ENCODE assay signal across 1 cellular context in genomic region chr17:68777856-68778694, GRCh38.
TF ChIP-seq lines count a peak whose summit lies in the region.

No MANE protein-coding gene starts in this region.

TF ChIP-seq in HepG2, 621 proteins besides CTCF, POLR2A, EP300 and RAD21 (continued from another document):
- no peak; the same call in 1 of the 2 replicates for TF ChIP-seq NFKBIZ (CRISPR knock-in tag; IDR thresholded peaks at IDR 0.05)
- no peak for TF ChIP-seq NFE2L1 (CRISPR knock-in tag; IDR thresholded peaks at IDR 0.05; ENCODE audit: borderline replicate concordance)
- no peak for TF ChIP-seq FOXP1 (IDR thresholded peaks at IDR 0.05)
- peak; percentile 68 for TF ChIP-seq FOXP1 (CRISPR knock-in tag; IDR thresholded peaks at IDR 0.05)
- no peak for TF ChIP-seq ZBTB7B (CRISPR knock-in tag; IDR thresholded peaks at IDR 0.05)
- no peak for TF ChIP-seq ZHX2 (IDR thresholded peaks at IDR 0.05; ENCODE audit: low read depth)
- TF ChIP-seq ZHX2 (CRISPR knock-in tag; IDR thresholded peaks at IDR 0.05; ENCODE audit: borderline replicate concordance): 0 out of 2 replicates have a peak, but pooled peaks have one; percentile 8
- TF ChIP-seq MEIS1 (CRISPR knock-in tag; IDR thresholded peaks at IDR 0.05; ENCODE audit: borderline replicate concordance): peak; percentile 20; the same call in 1 of the 2 replicates
- no peak for TF ChIP-seq JUNB (CRISPR knock-in tag; IDR thresholded peaks at IDR 0.05; ENCODE audit: borderline replicate concordance)
- TF ChIP-seq HMGXB3 (CRISPR knock-in tag; IDR thresholded peaks at IDR 0.05; ENCODE audit: borderline replicate concordance): no peak
- TF ChIP-seq JUND (CRISPR knock-in tag; IDR thresholded peaks at IDR 0.05): peak; percentile 65
- TF ChIP-seq CBX2 (IDR thresholded peaks at IDR 0.05; ENCODE audit: low read depth, low read length): no peak
- no peak for TF ChIP-seq CBX2 (CRISPR knock-in tag; IDR thresholded peaks at IDR 0.05; ENCODE audit: low read depth)
- peak; percentile 74 for TF ChIP-seq ISL2 (CRISPR knock-in tag; IDR thresholded peaks at IDR 0.05)
- no peak for TF ChIP-seq MLLT10 (CRISPR knock-in tag; IDR thresholded peaks at IDR 0.05)
- TF ChIP-seq HOXA5 (CRISPR knock-in tag; IDR thresholded peaks at IDR 0.05): peak; percentile 17; the same call in 1 of the 2 replicates
- TF ChIP-seq BCLAF1 (IDR thresholded peaks at IDR 0.05): no peak
